In genomic region chr9:127875306-127875966, GRCh38 we compare ENCODE assay signal across 9 cellular contexts. TPM values are rescaled to one million over a fixed set of nuclear protein-coding genes. Genes with fewer than 3 reads are reported as not detected.
DNase-seq lines count a peak whose midpoint lies in the region; ATAC-seq and TF ChIP-seq lines count a peak whose summit lies in the region.
"Had no signal": no experiment of that assay in that cellular context is flagged by ENCODE, and none has a peak within 500 bp of the region (broad histone marks: within the 10 kb centered on the region; RNA-seq: fewer than 3 reads in every experiment).

No MANE protein-coding gene starts in this region.

- no peak for ATAC-seq in activated naive CD4-positive, alpha-beta T cell treated with anti-CD3 and anti-CD28 coated beads, Interleukin-2, amount 50 U/mL, for 72 hours

- H3K27ac Mint-ChIP-seq in neural progenitor cell: peak overlapping the region; percentile 95
- H3K27ac Mint-ChIP-seq in activated naive CD4-positive, alpha-beta T cell treated with anti-CD3 and anti-CD28 coated beads, Interleukin-2, amount 50 U/mL, for 72 hours: peak overlapping the region in 1 of 2 donors; percentile 53
- H3K27ac Mint-ChIP-seq: activated CD4-positive, alpha-beta T cell treated with anti-CD3 and anti-CD28 coated beads, Interleukin-2, amount 10 ng/mL, durations not matched to agents 24 days and 14 days had no signal

- H3K9me2 ChIP-seq in PC-9 (ENCODE audit: insufficient read depth): no peaks in the 10 kb centered on the region

- peaks cover 16% of the 10 kb centered on the region for H3K27me3 Mint-ChIP-seq in neural progenitor cell (ENCODE audit: insufficient read depth, low read depth)
- H3K27me3 Mint-ChIP-seq: activated CD4-positive, alpha-beta T cell treated with anti-CD3 and anti-CD28 coated beads, Interleukin-2, amount 10 ng/mL, durations not matched to agents 24 days and 14 days had no signal

- CTCF ChIA-PET in AG04449 (lab: Yijun Ruan, JAX) (interaction anchor here (0.6 to 8.4 kb wide), 3 partner anchors 48 to 137 kb away, joined by 3 to 115 read pairs (median 3); partner anchors contain the start of gene TOR2A), RWPE1 (lab: Yijun Ruan, JAX) (interaction anchor here (0.6 to 1.1 kb wide), 2 partner anchors 140 to 1988 kb away, joined by 4 to 5 read pairs; partner anchors contain the start of gene TOR2A), GM10248 (lab: Yijun Ruan, JAX) (interaction anchor here (2.0 kb wide), 1 partner anchor 41 kb away, joined by 4 read pairs; the partner anchor contains the start of gene ST6GALNAC4), PC-9 (lab: Charles Lee) (no interaction called here)

- H2AFZ ChIP-seq in neural progenitor cell (replicated peaks): no peak overlapping the region
- no peak overlapping the region for H2AFZ ChIP-seq in PC-9

- H3K27ac ChIP-seq in RWPE1: peak overlapping the region; percentile 87
- no peak overlapping the region for H3K27ac ChIP-seq in neural progenitor cell
- H3K27ac ChIP-seq in PC-9: no peak overlapping the region

- peaks cover 59% of the 10 kb centered on the region for H3K4me1 Mint-ChIP-seq in neural progenitor cell
- H3K4me1 Mint-ChIP-seq: activated CD4-positive, alpha-beta T cell treated with anti-CD3 and anti-CD28 coated beads, Interleukin-2, amount 10 ng/mL, durations not matched to agents 24 days and 14 days had no signal

- no TSS peak for BruUV-seq in PC-9 (replicated peaks; lab: Mats Ljungman, UMichigan)

- no peak for DNase-seq in AG04449 (ENCODE audit: low read depth, low spot score)
- no peak for DNase-seq in RWPE1 (ENCODE audit: low spot score)
- peak; percentile 32 to 35 for DNase-seq in erythroblast (lab: John Stamatoyannopoulos, UW)
- no peak for DNase-seq in neural progenitor cell (ENCODE audit: low spot score)
- no peak for DNase-seq in GM10248 (ENCODE audit: extremely low spot score)
- no peak for DNase-seq in activated naive CD4-positive, alpha-beta T cell treated with anti-CD3 and anti-CD28 coated beads, Interleukin-2, amount 50 U/mL, for 72 hours (ENCODE audit: low spot score in 2 of 2)
- DNase-seq in NCI-H524 (lab: John Stamatoyannopoulos, UW): no peak
- no peak for DNase-seq in PC-9
- DNase-seq: activated CD4-positive, alpha-beta T cell treated with anti-CD3 and anti-CD28 coated beads, Interleukin-2, amount 10 ng/mL, durations not matched to agents 24 days and 14 days had no signal

- peak overlapping the region; percentile 18; the same call in 1 of the 2 replicates for H3K4me3 ChIP-seq in AG04449 (ENCODE audit: low read depth, low read length)
- H3K4me3 ChIP-seq in neural progenitor cell: no peak overlapping the region
- no peak overlapping the region for H3K4me3 ChIP-seq in PC-9

- H3K4me3 Mint-ChIP-seq in neural progenitor cell: peak overlapping the region; percentile 75
- H3K4me3 Mint-ChIP-seq: activated CD4-positive, alpha-beta T cell treated with anti-CD3 and anti-CD28 coated beads, Interleukin-2, amount 10 ng/mL, durations not matched to agents 24 days and 14 days had no signal

- peak overlapping the region; percentile 13 for H3K9ac ChIP-seq in neural progenitor cell

- intact Hi-C loops in PC-9 (cut with micrococcal nuclease; ENCODE audit: unreplicated experiment): no loop called here

- H3K27me3 ChIP-seq in neural progenitor cell (no peaks in the 10 kb centered on the region), PC-9 (ENCODE audit: insufficient read depth, low read depth) (no peaks in the 10 kb centered on the region)

- TF ChIP-seq POLR2A in erythroblast (IDR thresholded peaks at IDR 0.05; ENCODE audit: low read length): no peak

- H4K20me1 ChIP-seq in neural progenitor cell (ENCODE audit: low read depth): no peaks in the 10 kb centered on the region
- H4K20me1 ChIP-seq in PC-9 (ENCODE audit: insufficient read depth): no peaks in the 10 kb centered on the region

- H3F3A ChIP-seq in neural progenitor cell (ENCODE audit: low read depth) (peaks cover 15% of the 10 kb centered on the region), PC-9 (ENCODE audit: insufficient read depth, low read depth) (no peaks in the 10 kb centered on the region)

- no peaks in the 10 kb centered on the region for H3K9me3 Mint-ChIP-seq in neural progenitor cell
- no peaks in the 10 kb centered on the region for H3K9me3 Mint-ChIP-seq in activated naive CD4-positive, alpha-beta T cell treated with anti-CD3 and anti-CD28 coated beads, Interleukin-2, amount 50 U/mL, for 72 hours
- H3K9me3 Mint-ChIP-seq: activated CD4-positive, alpha-beta T cell treated with anti-CD3 and anti-CD28 coated beads, Interleukin-2, amount 10 ng/mL, durations not matched to agents 24 days and 14 days had no signal

- H3K79me2 ChIP-seq in neural progenitor cell (ENCODE audit: low read depth) (no peaks in the 10 kb centered on the region), PC-9 (ENCODE audit: low read depth) (no peaks in the 10 kb centered on the region)

- no peaks in the 10 kb centered on the region for H3K36me3 Mint-ChIP-seq in neural progenitor cell
- H3K36me3 Mint-ChIP-seq in activated naive CD4-positive, alpha-beta T cell treated with anti-CD3 and anti-CD28 coated beads, Interleukin-2, amount 50 U/mL, for 72 hours: no peaks in the 10 kb centered on the region

- H3K4me1 ChIP-seq in neural progenitor cell (peaks cover 19% of the 10 kb centered on the region), PC-9 (replicated peaks; ENCODE audit: insufficient read depth) (peaks cover 19% of the 10 kb centered on the region; the same call in 1 of the 2 replicates)

- H3K9me3 ChIP-seq in neural progenitor cell (ENCODE audit: low read depth) (no peaks in the 10 kb centered on the region), PC-9 (ENCODE audit: insufficient read depth, low read depth) (no peaks in the 10 kb centered on the region)

- H3K36me3 ChIP-seq in neural progenitor cell: no peaks in the 10 kb centered on the region
- H3K36me3 ChIP-seq in PC-9 (ENCODE audit: low read depth): no peaks in the 10 kb centered on the region

- H3K4me2 ChIP-seq in neural progenitor cell (no peak overlapping the region), PC-9 (no peak overlapping the region)

- TF ChIP-seq CTCF in AG04449 (IDR thresholded peaks at IDR 0.05; ENCODE audit: insufficient read depth, low read length, missing control alignments) (no peak), RWPE1 (conservative IDR thresholded peaks at IDR 0.05; ENCODE audit: low read depth) (no peak), neural progenitor cell (IDR thresholded peaks at IDR 0.05) (no peak), GM10248 (IDR thresholded peaks at IDR 0.05; ENCODE audit: control extremely low read depth, extremely low read depth, low read depth, missing control alignments) (no peak), PC-9 (conservative IDR thresholded peaks at IDR 0.05) (no peak)

- POLR2A ChIA-PET in AG04449 (lab: Yijun Ruan, JAX): no interaction called here
- POLR2A ChIA-PET in RWPE1 (lab: Yijun Ruan, JAX; ENCODE audit: low non-redundant PET): interaction anchor here (0.6 kb wide), 1 partner anchor 268 kb away, joined by 6 read pairs; no protein-coding TSS in a partner anchor
- POLR2A ChIA-PET in GM10248 (lab: Yijun Ruan, JAX): no interaction called here
- POLR2A ChIA-PET in PC-9 (lab: Charles Lee; ENCODE audit: unreplicated experiment): no interaction called here

RNA-seq across cellular contexts. Expression of gene AK1, which starts 2.0 kb away (rescaled TPM):
- 20.5 and 25.6 TPM in 2 replicates for total RNA-seq in neural progenitor cell (ENCODE audit: low replicate concordance)
- total RNA-seq in activated naive CD4-positive, alpha-beta T cell treated with anti-CD3 and anti-CD28 coated beads, Interleukin-2, amount 50 U/mL, for 72 hours: 10 to 100 TPM; 19.0 to 31.3 TPM
- 84.5 and 86.8 TPM in 2 replicates for total RNA-seq in PC-9 (2021)

RNA-seq across cellular contexts. Expression of gene ENG, which starts 21.0 kb away (rescaled TPM):
- total RNA-seq in neural progenitor cell (ENCODE audit: low replicate concordance): 0.19 TPM in 1 of 2 replicates, not detected in the other
- total RNA-seq in activated naive CD4-positive, alpha-beta T cell treated with anti-CD3 and anti-CD28 coated beads, Interleukin-2, amount 50 U/mL, for 72 hours: 10 to 100 TPM; 12.9 to 24.1 TPM
- total RNA-seq in PC-9 (2021): 18.4 and 23.1 TPM in 2 replicates

RNA-seq across cellular contexts. Expression of gene ST6GALNAC6, which starts 24.0 kb away (rescaled TPM):
- 14.3 and 42.7 TPM in 2 replicates for total RNA-seq in neural progenitor cell (ENCODE audit: low replicate concordance)
- total RNA-seq in activated naive CD4-positive, alpha-beta T cell treated with anti-CD3 and anti-CD28 coated beads, Interleukin-2, amount 50 U/mL, for 72 hours: 10 to 100 TPM; 55.2 to 56.1 TPM
- 23.3 and 27.6 TPM in 2 replicates for total RNA-seq in PC-9 (2021)

RNA-seq across cellular contexts. Expression of gene ST6GALNAC4, which starts 41.4 kb away (rescaled TPM):
- 5.5 and 11.1 TPM in 2 replicates for total RNA-seq in neural progenitor cell (ENCODE audit: low replicate concordance)
- total RNA-seq in activated naive CD4-positive, alpha-beta T cell treated with anti-CD3 and anti-CD28 coated beads, Interleukin-2, amount 50 U/mL, for 72 hours: 10 to 100 TPM; 24.5 to 43.2 TPM
- 28.3 and 44.3 TPM in 2 replicates for total RNA-seq in PC-9 (2021)

RNA-seq across cellular contexts. Expression of gene PIP5KL1, which starts 55.1 kb away (rescaled TPM):
- total RNA-seq in neural progenitor cell (ENCODE audit: low replicate concordance) (1.4 and 8.8 TPM in 2 replicates), PC-9 (2021) (21.9 and 22.5 TPM in 2 replicates)
- 1 to 10 TPM; 4.0 to 6.8 TPM for total RNA-seq in activated naive CD4-positive, alpha-beta T cell treated with anti-CD3 and anti-CD28 coated beads, Interleukin-2, amount 50 U/mL, for 72 hours

Comparison
In these comparisons a context has a peak if more than half of its experiments do, and no peak if none do; other contexts are left out.
1. DNase-seq: peak in erythroblast (2 of 2); none in AG04449 (single experiment), RWPE1 (single experiment), neural progenitor cell (single experiment), GM10248 (single experiment), activated naive CD4-positive, alpha-beta T cell treated with anti-CD3 and anti-CD28 coated beads, Interleukin-2, amount 50 U/mL, for 72 hours (0 of 2), NCI-H524 (0 of 2) and PC-9 (0 of 2).
2. RNA of gene ENG, which starts 21.0 kb away (total RNA-seq): 12.9 to 24.1 TPM in activated naive CD4-positive, alpha-beta T cell treated with anti-CD3 and anti-CD28 coated beads, Interleukin-2, amount 50 U/mL, for 72 hours and 18.4 to 23.1 TPM in PC-9; 0.19 TPM in neural progenitor cell; every median in the first group is over 10 times any median in the second.